In the genomic region with DNA sequence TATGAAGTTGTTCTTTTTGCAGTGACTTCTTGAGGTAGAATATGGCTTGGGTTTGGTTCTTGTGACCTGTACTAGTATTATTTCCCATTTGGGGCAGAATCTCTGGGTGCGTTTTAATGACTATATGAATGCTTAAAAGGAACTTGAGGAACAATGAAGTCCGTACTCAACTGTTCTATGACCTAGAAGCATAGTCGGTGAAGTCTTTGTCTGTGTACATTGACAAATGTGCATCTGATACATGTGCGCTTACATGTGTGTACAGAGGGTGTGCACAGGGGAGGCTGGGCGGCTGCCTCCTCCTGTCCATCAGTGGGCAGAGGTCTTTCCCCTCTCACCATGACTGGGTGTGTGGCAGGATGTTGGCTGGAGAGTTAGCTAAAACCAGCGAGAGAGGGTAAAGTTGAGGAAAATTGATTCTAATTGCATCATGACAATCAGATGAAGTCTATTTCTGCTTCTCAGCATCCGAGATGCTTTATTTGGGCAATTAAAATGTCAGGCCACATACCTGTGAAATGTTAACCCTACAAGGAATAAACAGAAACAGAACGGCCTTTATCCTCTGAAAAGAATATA, we compare ENCODE assay signal across 1 cellular context.
TF ChIP-seq lines count a peak whose summit lies in the region.

No MANE protein-coding gene starts in this region.

TF ChIP-seq in K562, 482 proteins besides CTCF, POLR2A, EP300 and RAD21 (continued from another document):
- TF ChIP-seq, protein P1, sequence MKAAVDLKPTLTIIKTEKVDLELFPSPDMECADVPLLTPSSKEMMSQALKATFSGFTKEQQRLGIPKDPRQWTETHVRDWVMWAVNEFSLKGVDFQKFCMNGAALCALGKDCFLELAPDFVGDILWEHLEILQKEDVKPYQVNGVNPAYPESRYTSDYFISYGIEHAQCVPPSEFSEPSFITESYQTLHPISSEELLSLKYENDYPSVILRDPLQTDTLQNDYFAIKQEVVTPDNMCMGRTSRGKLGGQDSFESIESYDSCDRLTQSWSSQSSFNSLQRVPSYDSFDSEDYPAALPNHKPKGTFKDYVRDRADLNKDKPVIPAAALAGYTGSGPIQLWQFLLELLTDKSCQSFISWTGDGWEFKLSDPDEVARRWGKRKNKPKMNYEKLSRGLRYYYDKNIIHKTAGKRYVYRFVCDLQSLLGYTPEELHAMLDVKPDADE (conservative IDR thresholded peaks at IDR 0.05; ENCODE audit: control insufficient read depth, low read depth, low read length) = no peak
- TF ChIP-seq SREBF1 (IDR thresholded peaks at IDR 0.05; ENCODE audit: borderline replicate concordance, low read depth, low read length) (no peak), ZNF174 (CRISPR knock-in tag; IDR thresholded peaks at IDR 0.05) (no peak), SMARCA4 (IDR thresholded peaks at IDR 0.05) (no peak), MYC (IDR thresholded peaks at IDR 0.05; ENCODE audit: low read depth, low read length) (0 out of 2 replicates have a peak, but pooled peaks have one; percentile 38), MYC (CRISPR knock-in tag; IDR thresholded peaks at IDR 0.05; ENCODE audit: borderline replicate concordance, low read depth) (no peak), ZNF77 (CRISPR knock-in tag; IDR thresholded peaks at IDR 0.05) (no peak), KLF16 (IDR thresholded peaks at IDR 0.05) (no peak), PML (IDR thresholded peaks at IDR 0.05; ENCODE audit: low read length) (no peak), ZNF316 (IDR thresholded peaks at IDR 0.05) (no peak), RBM39 (optimal IDR thresholded peaks at IDR 0.05; ENCODE audit: low read depth, low read length) (no peak), ZBED1 (IDR thresholded peaks at IDR 0.05) (no peak), FUS (optimal IDR thresholded peaks at IDR 0.05; ENCODE audit: low read depth, low read length) (no peak), ZNF75A (CRISPR knock-in tag; IDR thresholded peaks at IDR 0.05) (no peak), SMARCB1 (IDR thresholded peaks at IDR 0.05; ENCODE audit: insufficient read length, low read depth) (no peak), KDM1A (IDR thresholded peaks at IDR 0.05) (peak in 1 of 2 experiments; percentile 82; a peak in 2 of 4 replicates), ZNF586 (CRISPR knock-in tag; conservative IDR thresholded peaks at IDR 0.05) (no peak), SMAD4 (CRISPR knock-in tag; conservative IDR thresholded peaks at IDR 0.05) (no peak), TBP (optimal IDR thresholded peaks at IDR 0.05; ENCODE audit: low read depth, low read length) (no peak)
- TF ChIP-seq, protein P2, sequence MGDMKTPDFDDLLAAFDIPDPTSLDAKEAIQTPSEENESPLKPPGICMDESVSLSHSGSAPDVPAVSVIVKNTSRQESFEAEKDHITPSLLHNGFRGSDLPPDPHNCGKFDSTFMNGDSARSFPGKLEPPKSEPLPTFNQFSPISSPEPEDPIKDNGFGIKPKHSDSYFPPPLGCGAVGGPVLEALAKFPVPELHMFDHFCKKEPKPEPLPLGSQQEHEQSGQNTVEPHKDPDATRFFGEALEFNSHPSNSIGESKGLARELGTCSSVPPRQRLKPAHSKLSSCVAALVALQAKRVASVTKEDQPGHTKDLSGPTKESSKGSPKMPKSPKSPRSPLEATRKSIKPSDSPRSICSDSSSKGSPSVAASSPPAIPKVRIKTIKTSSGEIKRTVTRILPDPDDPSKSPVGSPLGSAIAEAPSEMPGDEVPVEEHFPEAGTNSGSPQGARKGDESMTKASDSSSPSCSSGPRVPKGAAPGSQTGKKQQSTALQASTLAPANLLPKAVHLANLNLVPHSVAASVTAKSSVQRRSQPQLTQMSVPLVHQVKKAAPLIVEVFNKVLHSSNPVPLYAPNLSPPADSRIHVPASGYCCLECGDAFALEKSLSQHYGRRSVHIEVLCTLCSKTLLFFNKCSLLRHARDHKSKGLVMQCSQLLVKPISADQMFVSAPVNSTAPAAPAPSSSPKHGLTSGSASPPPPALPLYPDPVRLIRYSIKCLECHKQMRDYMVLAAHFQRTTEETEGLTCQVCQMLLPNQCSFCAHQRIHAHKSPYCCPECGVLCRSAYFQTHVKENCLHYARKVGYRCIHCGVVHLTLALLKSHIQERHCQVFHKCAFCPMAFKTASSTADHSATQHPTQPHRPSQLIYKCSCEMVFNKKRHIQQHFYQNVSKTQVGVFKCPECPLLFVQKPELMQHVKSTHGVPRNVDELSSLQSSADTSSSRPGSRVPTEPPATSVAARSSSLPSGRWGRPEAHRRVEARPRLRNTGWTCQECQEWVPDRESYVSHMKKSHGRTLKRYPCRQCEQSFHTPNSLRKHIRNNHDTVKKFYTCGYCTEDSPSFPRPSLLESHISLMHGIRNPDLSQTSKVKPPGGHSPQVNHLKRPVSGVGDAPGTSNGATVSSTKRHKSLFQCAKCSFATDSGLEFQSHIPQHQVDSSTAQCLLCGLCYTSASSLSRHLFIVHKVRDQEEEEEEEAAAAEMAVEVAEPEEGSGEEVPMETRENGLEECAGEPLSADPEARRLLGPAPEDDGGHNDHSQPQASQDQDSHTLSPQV (IDR thresholded peaks at IDR 0.05) = peak; percentile 80
- TF ChIP-seq, protein P3, sequence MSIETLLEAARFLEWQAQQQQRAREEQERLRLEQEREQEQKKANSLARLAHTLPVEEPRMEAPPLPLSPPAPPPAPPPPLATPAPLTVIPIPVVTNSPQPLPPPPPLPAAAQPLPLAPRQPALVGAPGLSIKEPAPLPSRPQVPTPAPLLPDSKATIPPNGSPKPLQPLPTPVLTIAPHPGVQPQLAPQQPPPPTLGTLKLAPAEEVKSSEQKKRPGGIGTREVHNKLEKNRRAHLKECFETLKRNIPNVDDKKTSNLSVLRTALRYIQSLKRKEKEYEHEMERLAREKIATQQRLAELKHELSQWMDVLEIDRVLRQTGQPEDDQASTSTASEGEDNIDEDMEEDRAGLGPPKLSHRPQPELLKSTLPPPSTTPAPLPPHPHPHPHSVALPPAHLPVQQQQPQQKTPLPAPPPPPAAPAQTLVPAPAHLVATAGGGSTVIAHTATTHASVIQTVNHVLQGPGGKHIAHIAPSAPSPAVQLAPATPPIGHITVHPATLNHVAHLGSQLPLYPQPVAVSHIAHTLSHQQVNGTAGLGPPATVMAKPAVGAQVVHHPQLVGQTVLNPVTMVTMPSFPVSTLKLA (conservative IDR thresholded peaks at IDR 0.05) = 0 out of 4 replicates have a peak, but pooled peaks of 1 of the 2 experiments have one; percentile 17
- TF ChIP-seq, protein P4, sequence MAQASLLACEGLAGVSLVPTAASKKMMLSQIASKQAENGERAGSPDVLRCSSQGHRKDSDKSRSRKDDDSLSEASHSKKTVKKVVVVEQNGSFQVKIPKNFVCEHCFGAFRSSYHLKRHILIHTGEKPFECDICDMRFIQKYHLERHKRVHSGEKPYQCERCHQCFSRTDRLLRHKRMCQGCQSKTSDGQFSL (CRISPR knock-in tag; IDR thresholded peaks at IDR 0.05) = no peak
- TF ChIP-seq, protein P4 (tag; IDR thresholded peaks at IDR 0.05) = no peak
- TF ChIP-seq, protein P5, sequence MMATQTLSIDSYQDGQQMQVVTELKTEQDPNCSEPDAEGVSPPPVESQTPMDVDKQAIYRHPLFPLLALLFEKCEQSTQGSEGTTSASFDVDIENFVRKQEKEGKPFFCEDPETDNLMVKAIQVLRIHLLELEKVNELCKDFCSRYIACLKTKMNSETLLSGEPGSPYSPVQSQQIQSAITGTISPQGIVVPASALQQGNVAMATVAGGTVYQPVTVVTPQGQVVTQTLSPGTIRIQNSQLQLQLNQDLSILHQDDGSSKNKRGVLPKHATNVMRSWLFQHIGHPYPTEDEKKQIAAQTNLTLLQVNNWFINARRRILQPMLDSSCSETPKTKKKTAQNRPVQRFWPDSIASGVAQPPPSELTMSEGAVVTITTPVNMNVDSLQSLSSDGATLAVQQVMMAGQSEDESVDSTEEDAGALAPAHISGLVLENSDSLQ (IDR thresholded peaks at IDR 0.05) = peak; percentile 60; the same call in 1 of the 2 replicates
